3 cellular contexts compared by ENCODE assay signal in the genomic region with DNA sequence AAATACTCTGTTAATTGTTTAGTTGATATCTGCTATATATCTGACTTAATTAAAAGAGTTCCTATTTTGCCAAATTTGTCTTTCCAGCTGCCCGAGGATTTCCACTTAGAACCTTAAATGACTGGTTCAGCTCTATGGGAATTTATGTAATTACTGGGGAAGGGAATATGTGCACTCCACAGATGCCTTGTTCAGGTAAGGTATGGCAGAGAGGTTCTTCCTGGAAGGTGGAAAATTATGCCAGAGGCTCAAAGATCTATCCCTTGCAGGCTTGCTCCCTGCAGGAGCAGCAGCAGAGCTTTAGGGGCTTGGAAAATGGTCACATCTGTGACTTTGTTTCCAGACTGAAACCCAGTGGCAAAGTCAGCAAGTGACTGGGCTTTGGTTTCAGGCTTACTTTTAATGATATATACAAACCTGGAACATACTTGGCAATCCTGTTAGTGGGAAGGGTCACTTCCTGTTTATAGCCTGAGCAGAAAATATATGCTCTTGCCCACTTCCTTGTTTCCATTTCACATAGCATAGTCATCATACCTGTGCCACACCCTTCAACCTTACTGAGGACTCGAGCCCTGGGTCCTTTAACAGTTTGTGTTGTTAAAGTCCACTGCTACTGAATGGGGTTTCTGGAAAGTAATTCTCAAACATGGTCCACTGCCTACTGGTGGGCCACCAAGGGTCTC.
TF ChIP-seq lines count a peak whose summit lies in the region.

No MANE protein-coding gene starts in this region.

TF ChIP-seq in K562, 482 proteins besides CTCF, POLR2A, EP300 and RAD21:
- TF ChIP-seq HDAC6 (IDR thresholded peaks at IDR 0.05; ENCODE audit: low read depth, low read length): no peak
- TF ChIP-seq FOXK2 (conservative IDR thresholded peaks at IDR 0.05 in 1 of 2, IDR thresholded peaks at IDR 0.05 in 1 of 2; ENCODE audit: low read depth in 2 of 2): peak in 1 of 2 experiments; percentile 45; a peak in 1 of 4 replicates
- peak; percentile 55 for TF ChIP-seq ELF1 (tag; IDR thresholded peaks at IDR 0.05)
- TF ChIP-seq SPI1 (IDR thresholded peaks at IDR 0.05; ENCODE audit: borderline replicate concordance, low read depth, low read length): peak; percentile 83
- peak; percentile 36; the same call in 1 of the 2 replicates for TF ChIP-seq NFE2 (IDR thresholded peaks at IDR 0.05; ENCODE audit: low read depth)
- TF ChIP-seq, protein P1, sequence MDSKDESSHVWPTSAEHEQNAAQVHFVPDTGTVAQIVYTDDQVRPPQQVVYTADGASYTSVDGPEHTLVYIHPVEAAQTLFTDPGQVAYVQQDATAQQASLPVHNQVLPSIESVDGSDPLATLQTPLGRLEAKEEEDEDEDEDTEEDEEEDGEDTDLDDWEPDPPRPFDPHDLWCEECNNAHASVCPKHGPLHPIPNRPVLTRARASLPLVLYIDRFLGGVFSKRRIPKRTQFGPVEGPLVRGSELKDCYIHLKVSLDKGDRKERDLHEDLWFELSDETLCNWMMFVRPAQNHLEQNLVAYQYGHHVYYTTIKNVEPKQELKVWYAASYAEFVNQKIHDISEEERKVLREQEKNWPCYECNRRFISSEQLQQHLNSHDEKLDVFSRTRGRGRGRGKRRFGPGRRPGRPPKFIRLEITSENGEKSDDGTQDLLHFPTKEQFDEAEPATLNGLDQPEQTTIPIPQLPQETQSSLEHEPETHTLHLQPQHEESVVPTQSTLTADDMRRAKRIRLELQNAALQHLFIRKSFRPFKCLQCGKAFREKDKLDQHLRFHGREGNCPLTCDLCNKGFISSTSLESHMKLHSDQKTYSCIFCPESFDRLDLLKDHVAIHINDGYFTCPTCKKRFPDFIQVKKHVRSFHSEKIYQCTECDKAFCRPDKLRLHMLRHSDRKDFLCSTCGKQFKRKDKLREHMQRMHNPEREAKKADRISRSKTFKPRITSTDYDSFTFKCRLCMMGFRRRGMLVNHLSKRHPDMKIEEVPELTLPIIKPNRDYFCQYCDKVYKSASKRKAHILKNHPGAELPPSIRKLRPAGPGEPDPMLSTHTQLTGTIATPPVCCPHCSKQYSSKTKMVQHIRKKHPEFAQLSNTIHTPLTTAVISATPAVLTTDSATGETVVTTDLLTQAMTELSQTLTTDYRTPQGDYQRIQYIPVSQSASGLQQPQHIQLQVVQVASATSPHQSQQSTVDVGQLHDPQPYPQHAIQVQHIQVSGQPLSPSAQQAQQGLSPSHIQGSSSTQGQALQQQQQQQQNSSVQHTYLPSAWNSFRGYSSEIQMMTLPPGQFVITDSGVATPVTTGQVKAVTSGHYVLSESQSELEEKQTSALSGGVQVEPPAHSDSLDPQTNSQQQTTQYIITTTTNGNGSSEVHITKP (IDR thresholded peaks at IDR 0.05; ENCODE audit: partially characterized antibody): no peak

TF ChIP-seq in WTC11, 78 proteins besides CTCF, POLR2A, EP300 and RAD21 (continues in another document):
- no peak for TF ChIP-seq JAZF1 (CRISPR knock-in tag; IDR thresholded peaks at IDR 0.05)
- TF ChIP-seq, protein P2, sequence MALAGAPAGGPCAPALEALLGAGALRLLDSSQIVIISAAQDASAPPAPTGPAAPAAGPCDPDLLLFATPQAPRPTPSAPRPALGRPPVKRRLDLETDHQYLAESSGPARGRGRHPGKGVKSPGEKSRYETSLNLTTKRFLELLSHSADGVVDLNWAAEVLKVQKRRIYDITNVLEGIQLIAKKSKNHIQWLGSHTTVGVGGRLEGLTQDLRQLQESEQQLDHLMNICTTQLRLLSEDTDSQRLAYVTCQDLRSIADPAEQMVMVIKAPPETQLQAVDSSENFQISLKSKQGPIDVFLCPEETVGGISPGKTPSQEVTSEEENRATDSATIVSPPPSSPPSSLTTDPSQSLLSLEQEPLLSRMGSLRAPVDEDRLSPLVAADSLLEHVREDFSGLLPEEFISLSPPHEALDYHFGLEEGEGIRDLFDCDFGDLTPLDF (CRISPR knock-in tag; IDR thresholded peaks at IDR 0.05): no peak
- TF ChIP-seq KAT7 (CRISPR knock-in tag; IDR thresholded peaks at IDR 0.05; ENCODE audit: borderline replicate concordance): no peak
- TF ChIP-seq, protein P3, sequence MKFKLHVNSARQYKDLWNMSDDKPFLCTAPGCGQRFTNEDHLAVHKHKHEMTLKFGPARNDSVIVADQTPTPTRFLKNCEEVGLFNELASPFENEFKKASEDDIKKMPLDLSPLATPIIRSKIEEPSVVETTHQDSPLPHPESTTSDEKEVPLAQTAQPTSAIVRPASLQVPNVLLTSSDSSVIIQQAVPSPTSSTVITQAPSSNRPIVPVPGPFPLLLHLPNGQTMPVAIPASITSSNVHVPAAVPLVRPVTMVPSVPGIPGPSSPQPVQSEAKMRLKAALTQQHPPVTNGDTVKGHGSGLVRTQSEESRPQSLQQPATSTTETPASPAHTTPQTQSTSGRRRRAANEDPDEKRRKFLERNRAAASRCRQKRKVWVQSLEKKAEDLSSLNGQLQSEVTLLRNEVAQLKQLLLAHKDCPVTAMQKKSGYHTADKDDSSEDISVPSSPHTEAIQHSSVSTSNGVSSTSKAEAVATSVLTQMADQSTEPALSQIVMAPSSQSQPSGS (CRISPR knock-in tag; IDR thresholded peaks at IDR 0.05; ENCODE audit: borderline replicate concordance, low read depth): no peak
- TF ChIP-seq FOXK1 (CRISPR knock-in tag; IDR thresholded peaks at IDR 0.05): no peak
- TF ChIP-seq IRF2 (CRISPR knock-in tag; IDR thresholded peaks at IDR 0.05; ENCODE audit: borderline replicate concordance, low read depth): no peak
- TF ChIP-seq ZNF121 (CRISPR knock-in tag; IDR thresholded peaks at IDR 0.05): no peak
- no peak for TF ChIP-seq NFE2L1 (CRISPR knock-in tag; IDR thresholded peaks at IDR 0.05)
- TF ChIP-seq SOX15 (CRISPR knock-in tag; IDR thresholded peaks at IDR 0.05): no peak
- TF ChIP-seq, protein P4, sequence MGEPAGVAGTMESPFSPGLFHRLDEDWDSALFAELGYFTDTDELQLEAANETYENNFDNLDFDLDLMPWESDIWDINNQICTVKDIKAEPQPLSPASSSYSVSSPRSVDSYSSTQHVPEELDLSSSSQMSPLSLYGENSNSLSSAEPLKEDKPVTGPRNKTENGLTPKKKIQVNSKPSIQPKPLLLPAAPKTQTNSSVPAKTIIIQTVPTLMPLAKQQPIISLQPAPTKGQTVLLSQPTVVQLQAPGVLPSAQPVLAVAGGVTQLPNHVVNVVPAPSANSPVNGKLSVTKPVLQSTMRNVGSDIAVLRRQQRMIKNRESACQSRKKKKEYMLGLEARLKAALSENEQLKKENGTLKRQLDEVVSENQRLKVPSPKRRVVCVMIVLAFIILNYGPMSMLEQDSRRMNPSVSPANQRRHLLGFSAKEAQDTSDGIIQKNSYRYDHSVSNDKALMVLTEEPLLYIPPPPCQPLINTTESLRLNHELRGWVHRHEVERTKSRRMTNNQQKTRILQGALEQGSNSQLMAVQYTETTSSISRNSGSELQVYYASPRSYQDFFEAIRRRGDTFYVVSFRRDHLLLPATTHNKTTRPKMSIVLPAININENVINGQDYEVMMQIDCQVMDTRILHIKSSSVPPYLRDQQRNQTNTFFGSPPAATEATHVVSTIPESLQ (CRISPR knock-in tag; IDR thresholded peaks at IDR 0.05): no peak
- TF ChIP-seq ZNF671 (CRISPR knock-in tag; IDR thresholded peaks at IDR 0.05): no peak
- TF ChIP-seq ZNF263 (CRISPR knock-in tag; IDR thresholded peaks at IDR 0.05; ENCODE audit: low read depth): no peak
- TF ChIP-seq, protein P5, sequence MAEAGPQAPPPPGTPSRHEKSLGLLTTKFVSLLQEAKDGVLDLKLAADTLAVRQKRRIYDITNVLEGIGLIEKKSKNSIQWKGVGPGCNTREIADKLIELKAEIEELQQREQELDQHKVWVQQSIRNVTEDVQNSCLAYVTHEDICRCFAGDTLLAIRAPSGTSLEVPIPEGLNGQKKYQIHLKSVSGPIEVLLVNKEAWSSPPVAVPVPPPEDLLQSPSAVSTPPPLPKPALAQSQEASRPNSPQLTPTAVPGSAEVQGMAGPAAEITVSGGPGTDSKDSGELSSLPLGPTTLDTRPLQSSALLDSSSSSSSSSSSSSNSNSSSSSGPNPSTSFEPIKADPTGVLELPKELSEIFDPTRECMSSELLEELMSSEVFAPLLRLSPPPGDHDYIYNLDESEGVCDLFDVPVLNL (CRISPR knock-in tag; IDR thresholded peaks at IDR 0.05; ENCODE audit: borderline replicate concordance, low read depth): no peak
- TF ChIP-seq, protein P6, sequence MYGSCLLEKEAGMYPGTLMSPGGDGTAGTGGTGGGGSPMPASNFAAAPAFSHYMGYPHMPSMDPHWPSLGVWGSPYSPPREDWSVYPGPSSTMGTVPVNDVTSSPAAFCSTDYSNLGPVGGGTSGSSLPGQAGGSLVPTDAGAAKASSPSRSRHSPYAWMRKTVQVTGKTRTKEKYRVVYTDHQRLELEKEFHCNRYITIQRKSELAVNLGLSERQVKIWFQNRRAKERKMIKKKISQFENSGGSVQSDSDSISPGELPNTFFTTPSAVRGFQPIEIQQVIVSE (CRISPR knock-in tag; IDR thresholded peaks at IDR 0.05; ENCODE audit: borderline replicate concordance): no peak
- TF ChIP-seq PRRX2 (CRISPR knock-in tag; IDR thresholded peaks at IDR 0.05): no peak
- TF ChIP-seq TEAD1 (CRISPR knock-in tag; IDR thresholded peaks at IDR 0.05): no peak

TF ChIP-seq in SK-N-SH, 30 proteins besides CTCF, POLR2A, EP300 and RAD21:
- TF ChIP-seq ELF1 (IDR thresholded peaks at IDR 0.05) (no peak), TAF1 (IDR thresholded peaks at IDR 0.05; ENCODE audit: borderline replicate concordance, low read depth, low read length) (no peak), GABPA (IDR thresholded peaks at IDR 0.05; ENCODE audit: low read depth) (no peak), FOSL2 (IDR thresholded peaks at IDR 0.05; ENCODE audit: borderline replicate concordance, low read depth) (no peak)
